Comparison of ENCODE assay signal across 16 cellular contexts in the genomic region with DNA sequence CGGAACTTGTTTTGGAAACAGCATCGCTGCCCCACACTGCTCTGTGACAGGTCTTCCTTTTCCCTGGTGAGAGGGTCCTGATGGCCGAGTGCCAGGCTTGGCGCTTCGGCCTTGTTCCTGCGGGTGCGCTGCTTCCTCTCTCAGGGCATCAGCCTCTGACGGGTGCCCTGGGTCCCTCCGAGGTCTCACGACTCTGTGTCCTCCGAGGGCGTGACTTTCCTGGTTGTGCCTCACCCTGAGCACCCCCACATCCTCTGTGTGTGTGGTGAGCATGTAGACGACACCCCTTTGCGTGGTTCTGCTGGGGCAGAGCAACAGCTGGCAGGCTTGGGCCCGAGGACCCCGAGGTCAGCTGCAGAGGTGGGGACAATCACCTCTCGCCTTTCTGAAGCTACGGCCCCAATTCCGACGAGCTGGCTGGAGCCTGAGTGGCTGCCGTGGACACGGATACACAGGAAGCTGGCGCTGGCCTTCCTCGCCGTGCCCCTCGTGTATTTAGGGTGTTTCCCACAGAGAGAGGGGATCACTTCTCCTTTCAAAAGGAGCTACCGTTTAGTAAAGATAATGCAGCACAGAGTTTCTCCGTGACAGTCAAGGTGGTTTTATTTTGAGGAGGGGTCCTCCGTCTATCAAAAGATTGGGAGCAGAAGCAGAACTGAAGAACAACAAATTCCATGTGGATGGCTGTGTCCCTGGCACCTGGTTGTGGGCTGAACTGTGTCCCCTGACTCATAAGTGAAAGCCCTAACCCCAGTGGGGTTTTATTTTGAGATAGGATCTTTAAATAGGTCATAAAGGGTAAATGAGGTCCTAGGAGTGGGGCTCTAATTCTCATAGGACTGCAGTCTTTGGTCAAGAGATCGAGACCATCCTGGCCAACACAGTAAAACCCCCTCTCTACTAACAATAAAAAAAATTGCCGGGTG. TPM values are rescaled to one million over a fixed set of nuclear protein-coding genes. Genes with fewer than 3 reads are reported as not detected.
DNase-seq lines count a peak whose midpoint lies in the region; ATAC-seq and TF ChIP-seq lines count a peak whose summit lies in the region.
"Had no signal": no experiment of that assay in that cellular context is flagged by ENCODE, and none has a peak within 500 bp of the region (broad histone marks: within the 10 kb centered on the region; RNA-seq: fewer than 3 reads in every experiment).

No MANE protein-coding gene starts in this region.

- H4K91ac ChIP-seq in IMR-90 (ENCODE audit: insufficient read depth, low read depth, low read length) = no peak overlapping the region

- no peak overlapping the region for H3K23ac ChIP-seq in IMR-90 (ENCODE audit: low read depth, low read length)

- no peak overlapping the region for H2AK9ac ChIP-seq in IMR-90 (replicated peaks; ENCODE audit: low read depth, low read length, poor library complexity)

- dilution Hi-C loops in IMR-90 (cut with HindIII; ENCODE audit: low sequenced_read_pairs, unreplicated experiment) = no loop called here

- H3K9ac ChIP-seq in IMR-90 (ENCODE audit: low read depth, low read length) = no peak overlapping the region

- TF ChIP-seq RAD21 in IMR-90 (IDR thresholded peaks at IDR 0.05; ENCODE audit: low read length) = no peak

- CTCF ChIA-PET in IMR-90 (lab: Yijun Ruan, JAX) = interaction anchor here (1.4 kb wide), 1 partner anchor 11 kb away, joined by 4 read pairs; no protein-coding TSS in a partner anchor

- H3K14ac ChIP-seq in IMR-90 (replicated peaks; ENCODE audit: low read depth, low read length) = no peak overlapping the region

- ATAC-seq in IMR-90 (ENCODE audit: low read depth) = no peak
- ATAC-seq in stimulated activated naive B cell treated with anti-CD40 and anti-IgM and Interleukin-4, amounts not matched to agents 10 μg/mL and 1 μg/mL and 100 μg/mL, for 72 hours (replicated peaks) = peak; percentile 55 to 65
- ATAC-seq: PC-3 had no signal

- H2AFZ ChIP-seq in IMR-90 (replicated peaks; ENCODE audit: low read length, poor library complexity) = peak overlapping the region; percentile 10

- H3K4me3 Mint-ChIP-seq in CD14-positive monocyte (peak overlapping the region; percentile 16 to 70), chondrocyte (ENCODE audit: unreplicated experiment) (no peak overlapping the region)
- peak overlapping the region in 1 of 2 donors; percentile 31 for H3K4me3 Mint-ChIP-seq in stimulated activated naive B cell treated with anti-CD40 and anti-IgM and Interleukin-4, amounts not matched to agents 10 μg/mL and 1 μg/mL and 100 μg/mL, for 72 hours

- H3K4me3 ChIP-seq in IMR-90 (ENCODE audit: insufficient read depth, low read depth, low read length) = no peak overlapping the region

- TF ChIP-seq CTCF in CD14-positive monocyte (IDR thresholded peaks at IDR 0.05) = no peak
- no peak for TF ChIP-seq CTCF in IMR-90 (conservative IDR thresholded peaks at IDR 0.05; ENCODE audit: low read depth, low read length)
- no peak for TF ChIP-seq CTCF in chondrocyte (IDR thresholded peaks at IDR 0.05)

- H3K27me3 Mint-ChIP-seq in CD14-positive monocyte (ENCODE audit: low read depth in 3 of 3) (peaks cover 6 to 8% (median 8%) of the 10 kb centered on the region in 3 donors), chondrocyte (ENCODE audit: low read depth) (no peaks in the 10 kb centered on the region)
- H3K27me3 Mint-ChIP-seq in stimulated activated naive B cell treated with anti-CD40 and anti-IgM and Interleukin-4, amounts not matched to agents 10 μg/mL and 1 μg/mL and 100 μg/mL, for 72 hours = peaks cover 23 to 28% of the 10 kb centered on the region in 2 donors

- no peak overlapping the region for H3K18ac ChIP-seq in IMR-90 (ENCODE audit: low read depth, low read length)

- H3K79me1 ChIP-seq in IMR-90 (ENCODE audit: low read depth in 1 of 2, low read length in 2 of 2) = no peaks in the 10 kb centered on the region

- no peak overlapping the region for H2AK5ac ChIP-seq in IMR-90 (ENCODE audit: low read depth, low read length)

- H3K4me1 Mint-ChIP-seq in CD14-positive monocyte (peaks cover 18% of the 10 kb centered on the region), chondrocyte (ENCODE audit: low read depth) (peaks cover 3% of the 10 kb centered on the region)
- peaks cover 7 to 17% of the 10 kb centered on the region in 2 donors for H3K4me1 Mint-ChIP-seq in stimulated activated naive B cell treated with anti-CD40 and anti-IgM and Interleukin-4, amounts not matched to agents 10 μg/mL and 1 μg/mL and 100 μg/mL, for 72 hours

- no peak for TF ChIP-seq POLR2A in IMR-90 (IDR thresholded peaks at IDR 0.05; ENCODE audit: low read depth, low read length)

- no peak overlapping the region for H2BK5ac ChIP-seq in IMR-90 (ENCODE audit: low read depth, low read length, poor library complexity, severe bottlenecking)

- no peak overlapping the region for H3K4ac ChIP-seq in IMR-90 (ENCODE audit: low read depth, low read length)

- peaks cover 7% of the 10 kb centered on the region for H3K27me3 ChIP-seq in IMR-90 (ENCODE audit: control insufficient read depth, insufficient read depth, low read length)

- H3K4me1 ChIP-seq in IMR-90 (ENCODE audit: control insufficient read depth, insufficient read depth, low read length) = no peaks in the 10 kb centered on the region

- BruUV-seq in IMR-90 (replicated peaks; lab: Mats Ljungman, UMichigan) = no TSS peak

- no peak overlapping the region for H2BK20ac ChIP-seq in IMR-90 (ENCODE audit: low read depth, low read length)

- H3K36me3 Mint-ChIP-seq in CD14-positive monocyte (no peaks in the 10 kb centered on the region), chondrocyte (ENCODE audit: low read depth) (no peaks in the 10 kb centered on the region)
- peaks cover 0 to 5% of the 10 kb centered on the region in 2 donors for H3K36me3 Mint-ChIP-seq in stimulated activated naive B cell treated with anti-CD40 and anti-IgM and Interleukin-4, amounts not matched to agents 10 μg/mL and 1 μg/mL and 100 μg/mL, for 72 hours

- intact Hi-C loops in CD14-positive monocyte (cut with micrococcal nuclease) (no loop called here), IMR-90 (cut with micrococcal nuclease) (no loop called here)

- peaks cover 0 to 1% (median 0%) of the 10 kb centered on the region in 7 donors for H3K9me3 Mint-ChIP-seq in CD14-positive monocyte
- H3K9me3 Mint-ChIP-seq in chondrocyte (ENCODE audit: low read depth) = no peaks in the 10 kb centered on the region
- H3K9me3 Mint-ChIP-seq in stimulated activated naive B cell treated with anti-CD40 and anti-IgM and Interleukin-4, amounts not matched to agents 10 μg/mL and 1 μg/mL and 100 μg/mL, for 72 hours = peaks cover 0 to 5% of the 10 kb centered on the region in 2 donors

- DNase-seq in CD14-positive monocyte (ENCODE audit: low spot score) (no peak), IMR-90 (no peak), chondrocyte (ENCODE audit: low spot score) (peak; percentile 72), A172 (ENCODE audit: low spot score) (no peak), NCI-H1048 (lab: John Stamatoyannopoulos, UW) (no peak), H4 (ENCODE audit: low spot score) (no peak)
- no peak for DNase-seq in stimulated activated naive B cell treated with anti-CD40 and anti-IgM and Interleukin-4, amounts not matched to agents 10 μg/mL and 1 μg/mL and 100 μg/mL, for 72 hours
- DNase-seq: DND-41, GDM1, HCEC 1CT, MM.1S, NCI-H1105 treated with DMSO at 0.1 percent for 48 hours, NCI-H1694 treated with DMSO at 0.1 percent for 48 hours, NCI-H446, NCI-H69, PC-3 had no signal

- no peak overlapping the region for H2BK120ac ChIP-seq in IMR-90 (ENCODE audit: low read depth, low read length)

- no peaks in the 10 kb centered on the region; the same call in 1 of the 2 replicates for H3K9me1 ChIP-seq in IMR-90 (ENCODE audit: insufficient read depth, low read length)

- H3K9me3 ChIP-seq in IMR-90 (ENCODE audit: control insufficient read depth, insufficient read depth, low read length) = no peaks in the 10 kb centered on the region

- in situ Hi-C loops in IMR-90 (cut with MboI; ENCODE audit: low sequenced_read_pairs) = loop anchor here (25.0 kb wide), 1 partner anchor 1304 kb away; no protein-coding TSS in a partner anchor

- H3K56ac ChIP-seq in IMR-90 (ENCODE audit: extremely low read depth, insufficient read depth, low read length) = no peak overlapping the region

- 88% methylated on average over 9 of the region's 31 CpGs; no CpG with 5 or more reads in 1 of the 2 experiments for WGBS in IMR-90 (ENCODE audit: extremely low coverage in 2 of 2, insufficient read length in 1 of 2), 2 experiments

- no peak overlapping the region for H4K8ac ChIP-seq in IMR-90 (ENCODE audit: low read depth in 2 of 2, low read length in 2 of 2)

- POLR2A ChIA-PET in IMR-90 (lab: Charles Lee; ENCODE audit: unreplicated experiment) = no interaction called here

- H3K27ac ChIP-seq in IMR-90 (ENCODE audit: insufficient read depth, low read length) = no peak overlapping the region

- no peak overlapping the region for H3K4me2 ChIP-seq in IMR-90 (ENCODE audit: low read depth, low read length)

- H4K20me1 ChIP-seq in IMR-90 (ENCODE audit: insufficient read depth, low read length) = no peaks in the 10 kb centered on the region

- no peak overlapping the region for H4K5ac ChIP-seq in IMR-90 (ENCODE audit: low read depth, low read length)

- H2BK15ac ChIP-seq in IMR-90 (ENCODE audit: low read depth, low read length) = no peak overlapping the region

- H3K36me3 ChIP-seq in IMR-90 (ENCODE audit: control insufficient read depth, insufficient read depth, low read length) = no peaks in the 10 kb centered on the region

- peak overlapping the region in 4 of 7 donors; percentile 37 to 79 (median 64) for H3K27ac Mint-ChIP-seq in CD14-positive monocyte
- H3K27ac Mint-ChIP-seq in chondrocyte (ENCODE audit: unreplicated experiment) = no peak overlapping the region
- no peak overlapping the region for H3K27ac Mint-ChIP-seq in stimulated activated naive B cell treated with anti-CD40 and anti-IgM and Interleukin-4, amounts not matched to agents 10 μg/mL and 1 μg/mL and 100 μg/mL, for 72 hours

TF ChIP-seq in IMR-90, 13 proteins besides CTCF, POLR2A, EP300 and RAD21:
- TF ChIP-seq CEBPB (IDR thresholded peaks at IDR 0.05; ENCODE audit: low read depth, low read length) (no peak), MAFK (IDR thresholded peaks at IDR 0.05; ENCODE audit: low read depth, low read length) (no peak), MAZ (IDR thresholded peaks at IDR 0.05; ENCODE audit: borderline replicate concordance, low read depth, low read length) (no peak)
TF ChIP-seq in IMR-90: peak in this region for 0.

RNA-seq across cellular contexts. Expression of a gene that starts 36.2 kb away (rescaled TPM):
- polyA plus RNA-seq in CD14-positive monocyte (10 to 100 TPM; 15.3 to 23.2 TPM), IMR-90 (2012; rRNA removed) (92.3 and 97.1 TPM in 2 replicates)
- total RNA-seq in IMR-90 (2012; rRNA removed) (111 and 124 TPM in 2 replicates), chondrocyte (71.8 to 95.0 TPM (median 84.9 TPM) in 3 replicates)
- polyA plus RNA-seq in IMR-90 (2012; cell fraction: cytosol; rRNA removed) = 54.3 and 69.2 TPM in 2 replicates
- 219 and 253 TPM in 2 replicates for polyA plus RNA-seq in IMR-90 (2012; cell fraction: nucleus; rRNA removed; ENCODE audit: low replicate concordance)
- 99.5 and 105 TPM in 2 replicates for total RNA-seq in A172 (2014; rRNA removed; shearing (Covaris generic))
- total RNA-seq in H4 (2014; rRNA removed; shearing (Covaris generic)) = 47.5 and 58.9 TPM in 2 replicates

Comparison
In these comparisons a context has a peak if more than half of its experiments do, and no peak if none do; other contexts are left out.
1. H3K27ac Mint-ChIP-seq: peak in CD14-positive monocyte (4 of 7); none in chondrocyte (single experiment) and stimulated activated naive B cell treated with anti-CD40 and anti-IgM and Interleukin-4, amounts not matched to agents 10 μg/mL and 1 μg/mL and 100 μg/mL, for 72 hours (single experiment).